ENCODE assay signal across 19 cellular contexts in the genomic region with DNA sequence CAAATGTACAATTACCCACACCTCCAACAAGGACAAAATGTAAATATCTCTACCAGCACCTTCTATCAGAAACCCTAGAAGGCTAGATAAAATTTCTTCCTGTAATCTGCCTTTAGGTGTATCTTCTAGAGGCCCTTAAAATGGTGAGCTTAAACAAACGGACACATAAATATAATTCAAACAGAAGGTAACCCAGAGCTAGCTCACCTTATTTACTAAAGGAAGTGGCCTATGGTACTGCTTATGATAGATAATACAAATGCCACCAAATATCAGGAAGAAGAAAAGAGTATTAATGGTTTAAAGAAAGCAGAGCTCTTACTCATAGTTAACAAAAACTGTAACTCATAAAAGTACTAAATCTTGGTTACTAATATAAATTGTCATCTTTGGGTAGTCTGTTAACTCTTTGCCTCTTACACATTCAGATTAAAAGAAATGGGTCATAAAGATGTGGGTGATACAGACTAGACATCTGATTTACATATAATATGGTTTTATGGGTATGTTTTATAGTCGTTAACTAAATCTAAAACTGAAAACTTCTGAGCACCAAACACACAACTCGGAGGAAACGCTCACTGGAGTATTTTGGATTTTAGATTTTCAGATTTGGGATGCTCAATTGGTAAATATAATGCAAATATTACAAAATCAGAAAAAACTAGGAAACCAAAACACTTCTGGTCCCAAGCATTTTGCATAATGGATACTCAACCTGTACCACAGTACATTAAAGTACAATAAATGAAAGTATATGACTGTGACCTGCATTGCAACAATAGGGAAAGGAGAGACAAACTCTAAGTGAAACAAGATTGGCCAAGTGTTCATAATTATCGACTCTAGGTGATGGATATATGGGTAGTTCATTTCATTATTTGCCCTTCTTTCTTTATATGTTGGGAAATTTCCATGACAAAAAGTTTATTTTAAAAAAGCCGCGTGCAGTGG. TPM values are rescaled to one million over a fixed set of nuclear protein-coding genes. Genes with fewer than 3 reads are reported as not detected.
"Had no signal": no experiment of that assay in that cellular context is flagged by ENCODE, and none has a peak within 500 bp of the region (broad histone marks: within the 10 kb centered on the region; RNA-seq: fewer than 3 reads in every experiment).

No MANE protein-coding gene starts in this region.

- H3K27me3 ChIP-seq: esophagus squamous epithelium had no signal

- H3K4me3 ChIP-seq: esophagus squamous epithelium, thoracic aorta had no signal

- H3K9me3 ChIP-seq: esophagus squamous epithelium, thoracic aorta had no signal

- FAIRE-seq: endothelial cell of umbilical vein had no signal

- H3K36me3 ChIP-seq: thoracic aorta had no signal

- DNase-seq: activated B cell treated with CpG ODN at 0.5 μM for 24 hours; activated CD4-positive, alpha-beta T cell treated with anti-CD3 and anti-CD28 coated beads, Interleukin-2, amount 10 ng/mL, durations not matched to agents 7 days and 5 days; activated CD8-positive, alpha-beta memory T cell treated with anti-CD3 and anti-CD28 coated beads, Interleukin-2, amount 50 U/mL, for 48 hours; activated gamma-delta T cell; activated T-cell treated with anti-CD3 and anti-CD28 coated beads, Interleukin-2, amount 50 U/mL, for 72 hours; amniotic stem cell; central memory CD4-positive, alpha-beta T cell; cortex of kidney; effector CD4-positive, alpha-beta T cell; esophagus squamous epithelium; kidney glomerular epithelial cell; mesenchymal stem cell; nucleus accumbens; posterior cingulate gyrus; retina had no signal

- ATAC-seq: activated T-cell treated with anti-CD3 and anti-CD28 coated beads, Interleukin-2, amount 50 U/mL, for 72 hours; stimulated activated effector memory CD8-positive, alpha-beta T cell treated with anti-CD3 and anti-CD28 coated beads, Interleukin-12 subunit alpha, Interleukin-12 subunit beta, amount 100 ng/mL, for 72 hours had no signal

- H3K27ac ChIP-seq: esophagus squamous epithelium, thoracic aorta had no signal

RNA-seq across cellular contexts. Expression of a gene that starts 41.6 kb away (rescaled TPM):
- total RNA-seq: activated CD4-positive, alpha-beta T cell treated with anti-CD3 and anti-CD28 coated beads, Interleukin-2, amount 10 ng/mL, durations not matched to agents 7 days and 5 days; fibroblast of villous mesenchyme had no signal
